9 cellular contexts compared by ENCODE assay signal in the genomic region with DNA sequence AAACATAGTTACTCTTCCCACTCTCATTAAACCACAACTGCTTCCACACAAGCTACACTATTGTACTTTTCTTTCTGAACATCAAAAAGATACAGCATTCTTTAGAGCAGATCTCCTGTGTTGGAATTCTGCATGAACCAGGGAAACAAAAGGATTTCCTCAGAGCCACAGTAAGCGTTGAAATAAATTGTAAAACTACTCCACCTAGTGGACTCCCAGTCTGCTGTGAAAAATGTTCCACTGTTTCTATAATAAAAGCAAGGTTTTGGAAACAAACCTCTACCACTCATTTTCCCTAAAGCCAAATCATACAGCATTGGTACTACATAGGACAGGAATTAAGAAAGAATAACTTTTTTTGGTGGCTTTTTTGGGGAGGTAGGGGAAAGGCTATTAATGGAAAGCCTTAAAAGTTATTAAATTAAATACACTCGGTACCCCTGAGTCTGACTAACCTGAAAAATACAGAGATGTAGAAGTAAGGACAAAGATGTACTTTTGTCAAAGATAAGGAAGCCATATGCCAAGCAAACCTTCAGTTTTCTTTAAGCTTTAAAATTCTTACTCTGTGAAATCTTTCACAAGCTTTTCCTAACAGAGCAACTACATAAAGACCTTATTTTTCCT. TPM values are rescaled to one million over a fixed set of nuclear protein-coding genes. Genes with fewer than 3 reads are reported as not detected.
A peak's percentile ranks its signal among the peaks of the same experiment; 100 is the strongest.
DNase-seq lines count a peak whose midpoint lies in the region; ATAC-seq and TF ChIP-seq lines count a peak whose summit lies in the region.
"Had no signal": no experiment of that assay in that cellular context is flagged by ENCODE, and none has a peak within 500 bp of the region (broad histone marks: within the 10 kb centered on the region; RNA-seq: fewer than 3 reads in every experiment).

No MANE protein-coding gene starts in this region.

- 46% methylated on average over 2 of the region's 2 CpGs for WGBS in right cardiac atrium

- H3K4me3 Mint-ChIP-seq in WTC11, result no peak overlapping the region

- H3K27me3 Mint-ChIP-seq in WTC11 (ENCODE audit: low read depth), result no peaks in the 10 kb centered on the region

- intact Hi-C loops in right cardiac atrium (cut with DNase I), result loop anchor here (5.0 to 10.0 kb wide), 5 partner anchors 335 to 1065 kb away; no protein-coding TSS in a partner anchor

- peak; percentile 8 to 60 (median 41) for DNase-seq in NCI-H1417 (lab: John Stamatoyannopoulos, UW)
- DNase-seq in NCI-H1417 treated with DMSO at 0.1 percent for 48 hours (lab: John Stamatoyannopoulos, UW), result no peak
- peak; percentile 53 for DNase-seq in NCI-H1105 treated with DMSO at 0.1 percent for 48 hours (lab: John Stamatoyannopoulos, UW)
- no peak for DNase-seq in WTC11 (ENCODE audit: low spot score)
- DNase-seq in right cardiac atrium, result no peak
- DNase-seq in activated effector memory CD4-positive, alpha-beta T cell treated with Interleukin-2 at 50 U/mL for 16 hours, result no peak

- H3K27ac ChIP-seq in right cardiac atrium (ENCODE audit: low read length), result no peak overlapping the region
- H3K27ac ChIP-seq: BLaER1 treated with 17β-estradiol and CSF1 and Interleukin-3, amounts not matched to agents 10 nM and 100 nM had no signal

- peaks cover 3% of the 10 kb centered on the region for H3K9me3 Mint-ChIP-seq in WTC11

- H3K4me1 Mint-ChIP-seq in WTC11, result peaks cover 4% of the 10 kb centered on the region

- H3K4me1 ChIP-seq in right cardiac atrium (ENCODE audit: control insufficient read depth, insufficient read depth, low read length) (no peaks in the 10 kb centered on the region), skeletal muscle satellite cell (ENCODE audit: control insufficient read depth, insufficient read depth, low read length) (peaks cover 29% of the 10 kb centered on the region)

- no peak overlapping the region for H3K4me2 ChIP-seq in skeletal muscle satellite cell (ENCODE audit: low read length)

- no peak overlapping the region for H3K4me3 ChIP-seq in right cardiac atrium (ENCODE audit: low read length)
- H3K4me3 ChIP-seq in skeletal muscle satellite cell (ENCODE audit: low read length), result no peak overlapping the region
- H3K4me3 ChIP-seq: BLaER1 treated with 17β-estradiol and CSF1 and Interleukin-3, amounts not matched to agents 10 nM and 100 nM had no signal

- ATAC-seq in WTC11 (peak; percentile 81), right cardiac atrium (peak; percentile 65 to 76), HG02763 (IDR thresholded peaks at IDR 0.05; ENCODE audit: unreplicated experiment) (no peak)

- POLR2A ChIA-PET in WTC11 (lab: Charles Lee), result no interaction called here

- peaks cover 23% of the 10 kb centered on the region for H3K36me3 Mint-ChIP-seq in WTC11

- H3K36me3 ChIP-seq in skeletal muscle satellite cell (ENCODE audit: insufficient read depth, low read length), result peaks cover 9% of the 10 kb centered on the region

- peak overlapping the region; percentile 5 for H3K9ac ChIP-seq in skeletal muscle satellite cell (ENCODE audit: low read depth, low read length)
- H3K9ac ChIP-seq: BLaER1 treated with 17β-estradiol and CSF1 and Interleukin-3, amounts not matched to agents 10 nM and 100 nM had no signal

- H3K9me3 ChIP-seq in right cardiac atrium (ENCODE audit: control insufficient read depth, low read length) (no peaks in the 10 kb centered on the region), skeletal muscle satellite cell (replicated peaks; ENCODE audit: low read length) (no peaks in the 10 kb centered on the region)

- CTCF ChIA-PET in WTC11 (lab: Charles Lee), result interaction anchor here (0.8 to 1.5 kb wide), 2 partner anchors 66 to 487 kb away, joined by 3 to 4 read pairs; no protein-coding TSS in a partner anchor

- peak; percentile 56; the same call in 1 of the 2 replicates for TF ChIP-seq CTCF in WTC11 (IDR thresholded peaks at IDR 0.05)

- H3K27me3 ChIP-seq in right cardiac atrium (ENCODE audit: control insufficient read depth, insufficient read depth), result no peaks in the 10 kb centered on the region
- no peaks in the 10 kb centered on the region for H3K27me3 ChIP-seq in skeletal muscle satellite cell (ENCODE audit: control insufficient read depth, insufficient read depth, low read length)
- H3K27me3 ChIP-seq: BLaER1 treated with 17β-estradiol and CSF1 and Interleukin-3, amounts not matched to agents 10 nM and 100 nM had no signal

- H3K27ac Mint-ChIP-seq in WTC11, result no peak overlapping the region

TF ChIP-seq in WTC11, 78 proteins besides CTCF, POLR2A, EP300 and RAD21 (continues in another document):
- TF ChIP-seq KAT7 (CRISPR knock-in tag; IDR thresholded peaks at IDR 0.05; ENCODE audit: borderline replicate concordance) (no peak), NFYB (CRISPR knock-in tag; conservative IDR thresholded peaks at IDR 0.05; ENCODE audit: low read depth) (no peak), USF2 (CRISPR knock-in tag; IDR thresholded peaks at IDR 0.05) (no peak), CREM (CRISPR knock-in tag; IDR thresholded peaks at IDR 0.05) (no peak), ERG (CRISPR knock-in tag; IDR thresholded peaks at IDR 0.05) (no peak), STAT6 (CRISPR knock-in tag; conservative IDR thresholded peaks at IDR 0.05; ENCODE audit: low read depth) (no peak), RORB (CRISPR knock-in tag; IDR thresholded peaks at IDR 0.05) (no peak), TCF7 (CRISPR knock-in tag; IDR thresholded peaks at IDR 0.05; ENCODE audit: low read depth) (no peak)
- TF ChIP-seq, protein P1, sequence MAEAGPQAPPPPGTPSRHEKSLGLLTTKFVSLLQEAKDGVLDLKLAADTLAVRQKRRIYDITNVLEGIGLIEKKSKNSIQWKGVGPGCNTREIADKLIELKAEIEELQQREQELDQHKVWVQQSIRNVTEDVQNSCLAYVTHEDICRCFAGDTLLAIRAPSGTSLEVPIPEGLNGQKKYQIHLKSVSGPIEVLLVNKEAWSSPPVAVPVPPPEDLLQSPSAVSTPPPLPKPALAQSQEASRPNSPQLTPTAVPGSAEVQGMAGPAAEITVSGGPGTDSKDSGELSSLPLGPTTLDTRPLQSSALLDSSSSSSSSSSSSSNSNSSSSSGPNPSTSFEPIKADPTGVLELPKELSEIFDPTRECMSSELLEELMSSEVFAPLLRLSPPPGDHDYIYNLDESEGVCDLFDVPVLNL (CRISPR knock-in tag; IDR thresholded peaks at IDR 0.05; ENCODE audit: borderline replicate concordance, low read depth), result no peak
- TF ChIP-seq, protein P2, sequence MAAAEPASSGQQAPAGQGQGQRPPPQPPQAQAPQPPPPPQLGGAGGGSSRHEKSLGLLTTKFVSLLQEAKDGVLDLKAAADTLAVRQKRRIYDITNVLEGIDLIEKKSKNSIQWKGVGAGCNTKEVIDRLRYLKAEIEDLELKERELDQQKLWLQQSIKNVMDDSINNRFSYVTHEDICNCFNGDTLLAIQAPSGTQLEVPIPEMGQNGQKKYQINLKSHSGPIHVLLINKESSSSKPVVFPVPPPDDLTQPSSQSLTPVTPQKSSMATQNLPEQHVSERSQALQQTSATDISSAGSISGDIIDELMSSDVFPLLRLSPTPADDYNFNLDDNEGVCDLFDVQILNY (CRISPR knock-in tag; IDR thresholded peaks at IDR 0.05), result no peak
- TF ChIP-seq, protein P3, sequence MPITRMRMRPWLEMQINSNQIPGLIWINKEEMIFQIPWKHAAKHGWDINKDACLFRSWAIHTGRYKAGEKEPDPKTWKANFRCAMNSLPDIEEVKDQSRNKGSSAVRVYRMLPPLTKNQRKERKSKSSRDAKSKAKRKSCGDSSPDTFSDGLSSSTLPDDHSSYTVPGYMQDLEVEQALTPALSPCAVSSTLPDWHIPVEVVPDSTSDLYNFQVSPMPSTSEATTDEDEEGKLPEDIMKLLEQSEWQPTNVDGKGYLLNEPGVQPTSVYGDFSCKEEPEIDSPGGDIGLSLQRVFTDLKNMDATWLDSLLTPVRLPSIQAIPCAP (CRISPR knock-in tag; IDR thresholded peaks at IDR 0.05), result no peak

RNA-seq across cellular contexts. Expression of gene NUFIP1, which starts 19.3 kb away (rescaled TPM):
- total RNA-seq in WTC11 (2021) (14.0 to 14.7 TPM (median 14.0 TPM) in 3 replicates), right cardiac atrium (1 to 10 TPM; 3.2 to 4.6 (median 3.6) TPM)
- polyA plus RNA-seq in right cardiac atrium, result 2.1 TPM
- total RNA-seq in skeletal muscle satellite cell (2012; rRNA removed), result 3.3 and 3.8 TPM in 2 replicates

RNA-seq across cellular contexts. Expression of gene GPALPP1, which starts 19.4 kb away (rescaled TPM):
- total RNA-seq in WTC11 (2021) (26.1 to 28.9 TPM (median 26.7 TPM) in 3 replicates), right cardiac atrium (10 to 100 TPM; 13.9 to 18.4 (median 16.3) TPM)
- polyA plus RNA-seq in right cardiac atrium, result 8.2 TPM
- total RNA-seq in skeletal muscle satellite cell (2012; rRNA removed), result 19.2 and 24.6 TPM in 2 replicates

Comparison
In these comparisons a context has a peak if more than half of its experiments do, and no peak if none do; other contexts are left out.
1. DNase-seq: peak in NCI-H1417 (3 of 3) and NCI-H1105 treated with DMSO at 0.1 percent for 48 hours (single experiment); none in NCI-H1417 treated with DMSO at 0.1 percent for 48 hours (single experiment), WTC11 (single experiment), right cardiac atrium (0 of 3) and activated effector memory CD4-positive, alpha-beta T cell treated with Interleukin-2 at 50 U/mL for 16 hours (single experiment).